Comparison of ENCODE assay signal across 29 cellular contexts in the genomic region with DNA sequence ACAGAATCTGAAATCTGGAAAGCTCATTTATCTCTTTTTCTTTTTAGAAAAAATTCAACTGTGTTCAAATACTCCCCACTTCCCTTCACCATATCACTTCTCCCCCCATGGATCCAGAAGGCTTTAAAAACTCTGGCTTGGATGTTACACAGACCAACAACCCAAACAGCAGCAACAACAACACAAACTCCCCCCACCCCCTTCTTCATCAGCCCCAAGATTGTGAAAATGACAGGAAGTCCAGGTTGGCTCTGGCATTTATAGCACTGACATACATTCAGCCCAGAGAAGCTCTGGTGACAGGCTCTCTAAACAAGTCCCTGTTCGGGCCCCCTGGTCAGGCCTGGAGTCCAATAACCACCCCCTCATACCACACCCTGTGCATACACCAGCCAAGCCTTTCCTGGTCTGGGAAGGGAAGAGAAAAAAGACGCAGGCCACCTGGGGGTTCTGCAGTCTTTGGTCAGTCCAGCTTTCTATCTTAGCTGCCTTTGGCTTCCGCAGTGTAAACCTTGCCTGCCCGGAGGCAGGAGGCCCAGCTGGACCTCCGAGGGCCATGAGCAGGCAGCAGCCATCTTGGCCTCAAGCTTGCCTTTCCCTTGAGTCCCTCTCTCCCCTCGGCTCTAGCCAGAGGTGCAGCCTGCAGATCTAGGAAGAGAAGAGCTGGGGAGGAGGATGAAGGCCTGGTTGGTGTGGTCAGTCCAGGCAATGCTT. TPM values are rescaled to one million over a fixed set of nuclear protein-coding genes. Genes with fewer than 3 reads are reported as not detected.
DNase-seq lines count a peak whose midpoint lies in the region; ATAC-seq, FAIRE-seq and TF ChIP-seq lines count a peak whose summit lies in the region.
"Had no signal": no experiment of that assay in that cellular context is flagged by ENCODE, and none has a peak within 500 bp of the region (broad histone marks: within the 10 kb centered on the region; RNA-seq: fewer than 3 reads in every experiment).

No MANE protein-coding gene starts in this region.

- H3K9me3 ChIP-seq in HEK293 (ENCODE audit: control insufficient read depth, insufficient read depth, low read depth, low read length) (no peaks in the 10 kb centered on the region), pancreas (no peaks in the 10 kb centered on the region), WERI-Rb-1 (ENCODE audit: severe bottlenecking) (peaks cover 19% of the 10 kb centered on the region)
- H3K9me3 ChIP-seq: HAP-1, prostate gland, thyroid gland had no signal

- peaks cover 49% of the 10 kb centered on the region for H3K4me1 Mint-ChIP-seq in WTC11
- H3K4me1 Mint-ChIP-seq in activated T-cell treated with anti-CD3 and anti-CD28 coated beads, Interleukin-2, amount 50 U/mL, for 24 hours (ENCODE audit: low read depth), result peaks cover 17% of the 10 kb centered on the region

- H3K4me3 Mint-ChIP-seq in WTC11, result peak overlapping the region; percentile 25
- no peak overlapping the region for H3K4me3 Mint-ChIP-seq in activated T-cell treated with anti-CD3 and anti-CD28 coated beads, Interleukin-2, amount 50 U/mL, for 24 hours
- H3K4me3 Mint-ChIP-seq: activated CD4-positive, alpha-beta T cell treated with anti-CD3 and anti-CD28 coated beads, Interleukin-2, amount 10 ng/mL, durations not matched to agents 24 days and 14 days; activated naive CD8-positive, alpha-beta T cell treated with anti-CD3 and anti-CD28 coated beads, Interleukin-2, amount 50 U/mL, for 24 hours had no signal

- H3K27me3 ChIP-seq in pancreas, result no peaks in the 10 kb centered on the region
- H3K27me3 ChIP-seq in WERI-Rb-1 (ENCODE audit: insufficient read depth, low read depth, severe bottlenecking), result peaks cover 100% of the 10 kb centered on the region

- no peak overlapping the region for H3K27ac ChIP-seq in HEK293 (ENCODE audit: extremely low read depth, low read depth, low read length)
- peak overlapping the region in 3 of 4 donors; percentile 81 to 91 (median 85) for H3K27ac ChIP-seq in pancreas
- H3K27ac ChIP-seq in WERI-Rb-1, result no peak overlapping the region
- H3K27ac ChIP-seq: prostate gland, skin epidermis, thyroid gland had no signal

- whole genome bisulfite sequencing in pancreas, 2 donors, result 72 to 75% methylated on average over 6 of the region's 6 CpGs

- H3K9me3 Mint-ChIP-seq in WTC11, result no peaks in the 10 kb centered on the region
- H3K9me3 Mint-ChIP-seq in activated T-cell treated with anti-CD3 and anti-CD28 coated beads, Interleukin-2, amount 50 U/mL, for 24 hours, result no peaks in the 10 kb centered on the region
- H3K9me3 Mint-ChIP-seq: activated CD4-positive, alpha-beta T cell treated with anti-CD3 and anti-CD28 coated beads, Interleukin-2, amount 10 ng/mL, durations not matched to agents 24 days and 14 days; activated naive CD8-positive, alpha-beta T cell treated with anti-CD3 and anti-CD28 coated beads, Interleukin-2, amount 50 U/mL, for 24 hours; activated T-helper 2 cell treated with anti-CD3 and anti-CD28 coated beads, Interferon-gamma antibody, Interleukin-2, Interleukin-4, amounts not matched to agents 10 μg/mL and 5 μg/mL and 100 μg/mL, durations not matched to agents 14 hours and 24 hours and 36 hours; CD4-positive, alpha-beta memory T cell had no signal

- no peak for ATAC-seq in WTC11
- peak; percentile 16 for ATAC-seq in left colon
- ATAC-seq in pancreas, result no peak
- ATAC-seq in GM19452 (IDR thresholded peaks at IDR 0.05; ENCODE audit: unreplicated experiment), result no peak
- ATAC-seq in GM21367 (IDR thresholded peaks at IDR 0.05; ENCODE audit: unreplicated experiment), result no peak
- ATAC-seq: activated naive CD8-positive, alpha-beta T cell treated with anti-CD3 and anti-CD28 coated beads, Interleukin-2, amount 50 U/mL, for 24 hours had no signal

- CTCF ChIA-PET in HEK293 (lab: Yijun Ruan, JAX) (interaction anchor here (0.5 to 13.6 kb wide), 4 partner anchors 9 to 537 kb away, joined by 3 to 206 read pairs (median 4); no protein-coding TSS in a partner anchor), WTC11 (lab: Charles Lee) (interaction anchor here (1.0 to 3.6 kb wide), 10 partner anchors 9 to 600 kb away, joined by 3 to 46 read pairs (median 8); no protein-coding TSS in a partner anchor)

- no peaks in the 10 kb centered on the region for H3K4me1 ChIP-seq in HEK293 (ENCODE audit: control insufficient read depth, insufficient read depth, low read length)
- H3K4me1 ChIP-seq in pancreas, result peaks cover 11 to 24% (median 20%) of the 10 kb centered on the region in 3 donors

- intact Hi-C loops in left colon (cut with DNase I, micrococcal nuclease) (no loop called here), pancreas (cut with DNase I) (no loop called here)

- no peaks in the 10 kb centered on the region for H3K36me3 Mint-ChIP-seq in WTC11
- H3K36me3 Mint-ChIP-seq in activated T-cell treated with anti-CD3 and anti-CD28 coated beads, Interleukin-2, amount 50 U/mL, for 24 hours (ENCODE audit: low read depth), result no peaks in the 10 kb centered on the region
- H3K36me3 Mint-ChIP-seq: brain; CD4-positive, alpha-beta memory T cell had no signal

- POLR2A ChIA-PET in HEK293 (lab: Yijun Ruan, JAX) (interaction anchor here (0.7 kb wide), 1 partner anchor 696 kb away, joined by 11 read pairs; no protein-coding TSS in a partner anchor), WTC11 (lab: Charles Lee) (interaction anchor here (1.0 kb wide), 1 partner anchor 13 kb away, joined by 3 read pairs; no protein-coding TSS in a partner anchor)

- no peak overlapping the region for H3K27ac Mint-ChIP-seq in WTC11
- no peak overlapping the region for H3K27ac Mint-ChIP-seq in activated T-cell treated with anti-CD3 and anti-CD28 coated beads, Interleukin-2, amount 50 U/mL, for 24 hours
- H3K27ac Mint-ChIP-seq: activated CD4-positive, alpha-beta T cell treated with anti-CD3 and anti-CD28 coated beads, Interleukin-2, amount 10 ng/mL, durations not matched to agents 24 days and 14 days; activated naive CD8-positive, alpha-beta T cell treated with anti-CD3 and anti-CD28 coated beads, Interleukin-2, amount 50 U/mL, for 24 hours; activated T-helper 2 cell treated with anti-CD3 and anti-CD28 coated beads, Interferon-gamma antibody, Interleukin-2, Interleukin-4, amounts not matched to agents 10 μg/mL and 5 μg/mL and 100 μg/mL, durations not matched to agents 14 hours and 24 hours and 36 hours; CD4-positive, alpha-beta memory T cell had no signal

- H3K27me3 Mint-ChIP-seq in WTC11 (ENCODE audit: low read depth), result peaks cover 100% of the 10 kb centered on the region
- peaks cover 88% of the 10 kb centered on the region for H3K27me3 Mint-ChIP-seq in activated T-cell treated with anti-CD3 and anti-CD28 coated beads, Interleukin-2, amount 50 U/mL, for 24 hours

- FAIRE-seq in pancreas (lab: Jason Lieb, UNC), result no peak
- FAIRE-seq: colon, endothelial cell of umbilical vein, GM12892, GM19239 had no signal

- DNase-seq in WTC11 (ENCODE audit: low spot score) (no peak), left colon (peak; percentile 54 to 74), pancreas (no peak), WERI-Rb-1 (no peak)
- no peak for DNase-seq in activated T-cell treated with anti-CD3 and anti-CD28 coated beads, Interleukin-2, amount 50 U/mL, for 24 hours
- DNase-seq: activated CD4-positive, alpha-beta T cell treated with anti-CD3 and anti-CD28 coated beads, Interleukin-2, amount 10 ng/mL, durations not matched to agents 24 days and 14 days; activated naive CD8-positive, alpha-beta T cell treated with anti-CD3 and anti-CD28 coated beads, Interleukin-2, amount 50 U/mL, for 24 hours; CD4-positive, alpha-beta memory T cell; NCI-H1417; NCI-H2171; NCI-H526 treated with DMSO at 0.1 percent for 48 hours; stimulated activated CD4-positive, alpha-beta T cell treated with anti-CD3 and anti-CD28 coated beads, Interleukin-2, amount 100 ng/mL, for 48 hours; stimulated activated naive CD4-positive, alpha-beta T cell treated with Interleukin-2 at 50 U/mL for 16 hours; thyroid gland had no signal

- peaks cover 0 to 46% of the 10 kb centered on the region in 2 experiments; a peak in 2 of 3 replicates for H3K36me3 ChIP-seq in HEK293 (ENCODE audit: control insufficient read depth in 2 of 2, insufficient read depth in 1 of 2, low read length in 2 of 2)
- H3K36me3 ChIP-seq in pancreas, result no peaks in the 10 kb centered on the region
- H3K36me3 ChIP-seq in WERI-Rb-1, result no peaks in the 10 kb centered on the region
- H3K36me3 ChIP-seq: HAP-1, prostate gland, thyroid gland had no signal

- H3K4me3 ChIP-seq in HEK293 (ENCODE audit: low read depth, low read length), result no peak overlapping the region
- H3K4me3 ChIP-seq in pancreas, result no peak overlapping the region
- H3K4me3 ChIP-seq in WERI-Rb-1 (ENCODE audit: low read depth, low read length), result no peak overlapping the region
- H3K4me3 ChIP-seq: HAP-1, lung, prostate gland, skin epidermis, thyroid gland had no signal

- TF ChIP-seq CTCF in HEK293 (tag by site-specific recombination; IDR thresholded peaks at IDR 0.05) (no peak), WTC11 (IDR thresholded peaks at IDR 0.05) (no peak), pancreas (IDR thresholded peaks at IDR 0.05) (no peak), WERI-Rb-1 (IDR thresholded peaks at IDR 0.05; ENCODE audit: low read depth, low read length) (no peak)

TF ChIP-seq in HEK293, 187 proteins besides CTCF, POLR2A, EP300 and RAD21 (continues in another document):
- no peak for TF ChIP-seq YY2 (tag by site-specific recombination; IDR thresholded peaks at IDR 0.05)
- no peak for TF ChIP-seq ZNF202 (tag by site-specific recombination; IDR thresholded peaks at IDR 0.05; ENCODE audit: borderline replicate concordance)

RNA-seq across cellular contexts. Expression of gene CDX2, which starts 6.8 kb away (rescaled TPM):
- 0.09 to 0.44 TPM (median 0.11 TPM) in 3 replicates for total RNA-seq in WTC11 (2021)
- 100 to 1,000 TPM; 266 to 293 TPM for total RNA-seq in left colon
- total RNA-seq in pancreas, result 1 to 10 TPM; 2.8 to 6.0 (median 4.8) TPM
- polyA plus RNA-seq in pancreas, result 1 to 10 TPM; 3.5 to 6.9 TPM
- total RNA-seq: activated CD4-positive, alpha-beta T cell treated with anti-CD3 and anti-CD28 coated beads, Interleukin-2, amount 10 ng/mL, durations not matched to agents 24 days and 14 days; activated T-helper 2 cell treated with anti-CD3 and anti-CD28 coated beads, Interferon-gamma antibody, Interleukin-2, Interleukin-4, amounts not matched to agents 10 μg/mL and 5 μg/mL and 100 μg/mL, durations not matched to agents 14 hours and 24 hours and 36 hours; CD4-positive, alpha-beta memory T cell; endothelial cell of umbilical vein; M059J; thyroid gland had no signal
- polyA plus RNA-seq: CD4-positive, alpha-beta memory T cell; endothelial cell of umbilical vein; lung; neural cell had no signal

RNA-seq across cellular contexts. Expression of gene URAD, which starts 26.2 kb away (rescaled TPM):
- total RNA-seq in WTC11 (2021) (not detected in 3 replicates), left colon (10 to 100 TPM; 44.8 to 46.4 TPM), pancreas (not detected)
- polyA plus RNA-seq in pancreas, result under 1 TPM in 1 of 2 donors, not detected in 1; 0.31 TPM
- total RNA-seq: activated CD4-positive, alpha-beta T cell treated with anti-CD3 and anti-CD28 coated beads, Interleukin-2, amount 10 ng/mL, durations not matched to agents 24 days and 14 days; activated T-helper 2 cell treated with anti-CD3 and anti-CD28 coated beads, Interferon-gamma antibody, Interleukin-2, Interleukin-4, amounts not matched to agents 10 μg/mL and 5 μg/mL and 100 μg/mL, durations not matched to agents 14 hours and 24 hours and 36 hours; CD4-positive, alpha-beta memory T cell; endothelial cell of umbilical vein; lung; M059J; prostate gland; thyroid gland had no signal
- polyA plus RNA-seq: CD4-positive, alpha-beta memory T cell; endothelial cell of umbilical vein; lung; neural cell had no signal

RNA-seq across cellular contexts. Expression of gene PDX1, which starts 42.5 kb away (rescaled TPM):
- not detected in 3 replicates for total RNA-seq in WTC11 (2021)
- under 1 TPM; 0.67 to 0.76 TPM for total RNA-seq in left colon
- 10 to 100 TPM in 5 of 6 donors, 1 to 10 TPM in 1; 8.0 to 17.1 (median 12.3) TPM for total RNA-seq in pancreas
- 10 to 100 TPM; 15.7 to 26.1 TPM for polyA plus RNA-seq in pancreas
- total RNA-seq: activated CD4-positive, alpha-beta T cell treated with anti-CD3 and anti-CD28 coated beads, Interleukin-2, amount 10 ng/mL, durations not matched to agents 24 days and 14 days; activated T-helper 2 cell treated with anti-CD3 and anti-CD28 coated beads, Interferon-gamma antibody, Interleukin-2, Interleukin-4, amounts not matched to agents 10 μg/mL and 5 μg/mL and 100 μg/mL, durations not matched to agents 14 hours and 24 hours and 36 hours; CD4-positive, alpha-beta memory T cell; endothelial cell of umbilical vein; lung; M059J; prostate gland; thyroid gland had no signal
- polyA plus RNA-seq: CD4-positive, alpha-beta memory T cell; endothelial cell of umbilical vein; lung; neural cell had no signal

Comparison
In these comparisons a context has a peak if more than half of its experiments do, and no peak if none do; other contexts are left out.
1. H3K27ac ChIP-seq: peak in pancreas (3 of 4); none in HEK293 (single experiment) and WERI-Rb-1 (single experiment).
2. DNase-seq: peak in left colon (2 of 2); none in WTC11 (single experiment), pancreas (0 of 6), WERI-Rb-1 (single experiment) and activated T-cell treated with anti-CD3 and anti-CD28 coated beads, Interleukin-2, amount 50 U/mL, for 24 hours (single experiment).
3. RNA of gene CDX2, which starts 6.8 kb away (total RNA-seq): 266 to 293 TPM in left colon; 2.8 to 6.0 TPM in pancreas and 0.09 to 0.44 TPM in WTC11; every median in the first group is over 10 times any median in the second.
4. RNA of gene URAD, which starts 26.2 kb away (total RNA-seq): 44.8 to 46.4 TPM in left colon; not detected in WTC11 and not detected in pancreas; every median in the first group is over 10 times any median in the second.